1 cellular context compared by ENCODE assay signal in genomic region chr1:107782192-107782845, GRCh38.
TF ChIP-seq lines count a peak whose summit lies in the region.

No MANE protein-coding gene starts in this region.

TF ChIP-seq in SK-N-SH treated with all-trans-retinoic acid at 6 μM for 48 hours, 23 proteins besides CTCF, POLR2A, EP300 and RAD21 (continued from another document):
- TF ChIP-seq CREB5 (CRISPR knock-in tag; IDR thresholded peaks at IDR 0.05; ENCODE audit: low read depth), result no peak
